In the genomic region with DNA sequence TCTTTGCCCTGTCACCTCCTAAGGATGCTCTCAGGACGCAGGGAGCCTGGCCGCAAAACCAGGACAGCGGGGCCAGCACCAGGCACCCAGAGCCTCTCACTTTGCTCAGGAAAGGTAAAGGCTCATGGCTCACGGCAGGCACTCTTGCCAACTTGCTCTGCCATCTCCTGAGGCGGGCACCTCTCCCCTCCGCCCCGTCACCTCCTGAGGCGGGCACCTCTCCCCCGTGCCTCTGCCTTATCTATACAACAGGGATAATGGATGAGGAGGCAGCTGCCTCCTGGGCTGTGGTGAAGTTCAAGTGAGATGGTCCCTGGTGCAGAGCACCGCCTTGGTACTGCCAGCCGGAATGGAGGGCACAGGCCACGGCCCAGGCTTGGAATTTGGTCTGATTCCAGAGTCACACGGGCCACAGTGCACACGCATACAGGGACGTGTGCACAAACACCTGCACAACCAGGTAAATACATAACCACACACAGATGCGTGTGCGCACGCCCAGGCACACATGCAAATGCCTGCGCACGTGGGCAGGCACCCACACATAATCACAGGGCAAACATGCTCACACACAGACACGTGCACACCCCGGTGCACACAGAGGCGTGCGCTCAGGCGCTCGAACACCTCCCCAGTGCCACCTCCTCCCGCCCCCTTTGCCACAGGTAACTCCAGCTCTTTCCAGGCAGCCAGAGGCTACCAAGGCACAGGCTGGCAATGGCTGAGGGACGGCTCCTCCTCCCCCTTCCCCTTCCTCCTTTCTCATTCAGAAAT, we compare ENCODE assay signal across 1 cellular context.
A peak's percentile ranks its signal among the peaks of the same experiment; 100 is the strongest.
TF ChIP-seq lines count a peak whose summit lies in the region.

No MANE protein-coding gene starts in this region.

TF ChIP-seq in GM12878, 131 proteins besides CTCF, POLR2A, EP300 and RAD21:
- no peak for TF ChIP-seq MTA3 (IDR thresholded peaks at IDR 0.05; ENCODE audit: borderline replicate concordance, low read length)
- TF ChIP-seq TARDBP (IDR thresholded peaks at IDR 0.05; ENCODE audit: borderline replicate concordance): no peak
- peak; percentile 49 to 86; a peak in 3 of 4 replicates for TF ChIP-seq BHLHE40 (IDR thresholded peaks at IDR 0.05; ENCODE audit: borderline replicate concordance in 1 of 2, low read depth in 2 of 2, low read length in 1 of 2)
- TF ChIP-seq POU2F2 (IDR thresholded peaks at IDR 0.05; ENCODE audit: borderline replicate concordance, low read depth, low read length): peak; percentile 86; the same call in 1 of the 3 replicates
- TF ChIP-seq, protein P1, sequence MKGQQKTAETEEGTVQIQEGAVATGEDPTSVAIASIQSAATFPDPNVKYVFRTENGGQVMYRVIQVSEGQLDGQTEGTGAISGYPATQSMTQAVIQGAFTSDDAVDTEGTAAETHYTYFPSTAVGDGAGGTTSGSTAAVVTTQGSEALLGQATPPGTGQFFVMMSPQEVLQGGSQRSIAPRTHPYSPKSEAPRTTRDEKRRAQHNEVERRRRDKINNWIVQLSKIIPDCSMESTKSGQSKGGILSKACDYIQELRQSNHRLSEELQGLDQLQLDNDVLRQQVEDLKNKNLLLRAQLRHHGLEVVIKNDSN (IDR thresholded peaks at IDR 0.05; ENCODE audit: borderline replicate concordance, extremely low read length, insufficient read depth, low read depth, low read length): peak; percentile 4
- peak; percentile 48 for TF ChIP-seq POLR2AphosphoS2 (IDR thresholded peaks at IDR 0.05; ENCODE audit: low read depth, low read length)
